In the genomic region with DNA sequence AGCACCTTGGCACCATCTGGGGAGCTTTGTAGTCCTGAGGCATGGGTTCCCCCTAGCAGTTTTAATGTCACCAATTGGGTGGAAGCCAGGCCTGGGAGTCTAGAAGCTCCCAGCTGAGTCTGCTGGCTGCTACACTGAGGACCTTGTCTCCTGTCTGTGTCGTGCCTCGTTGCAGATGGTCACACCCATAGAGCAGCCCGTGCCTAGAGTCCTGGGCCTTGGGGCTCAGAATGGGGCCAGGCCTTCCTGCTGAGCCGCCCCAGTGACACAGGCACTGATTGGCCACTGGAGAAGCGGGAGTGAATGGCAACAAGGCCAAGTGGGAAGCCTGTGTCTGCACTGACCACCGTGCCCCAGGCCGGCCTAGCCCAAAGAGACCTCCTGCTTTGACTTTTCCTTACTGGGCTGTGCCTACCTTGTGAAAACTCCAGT, we compare ENCODE assay signal across 1 cellular context.
TF ChIP-seq lines count a peak whose summit lies in the region.

No MANE protein-coding gene starts in this region.

TF ChIP-seq in HepG2, 621 proteins besides CTCF, POLR2A, EP300 and RAD21 (continued from another document):
- TF ChIP-seq RERE (CRISPR knock-in tag; IDR thresholded peaks at IDR 0.05; ENCODE audit: low read depth) (no peak), ZSCAN20 (CRISPR knock-in tag; IDR thresholded peaks at IDR 0.05; ENCODE audit: borderline replicate concordance) (no peak), TIGD3 (CRISPR knock-in tag; IDR thresholded peaks at IDR 0.05; ENCODE audit: borderline replicate concordance) (no peak), ARNT2 (CRISPR knock-in tag; IDR thresholded peaks at IDR 0.05; ENCODE audit: low read depth) (no peak), MTF1 (CRISPR knock-in tag; IDR thresholded peaks at IDR 0.05) (no peak), BRD4 (CRISPR knock-in tag; IDR thresholded peaks at IDR 0.05) (no peak)
